Comparison of ENCODE assay signal across 16 cellular contexts in the genomic region with DNA sequence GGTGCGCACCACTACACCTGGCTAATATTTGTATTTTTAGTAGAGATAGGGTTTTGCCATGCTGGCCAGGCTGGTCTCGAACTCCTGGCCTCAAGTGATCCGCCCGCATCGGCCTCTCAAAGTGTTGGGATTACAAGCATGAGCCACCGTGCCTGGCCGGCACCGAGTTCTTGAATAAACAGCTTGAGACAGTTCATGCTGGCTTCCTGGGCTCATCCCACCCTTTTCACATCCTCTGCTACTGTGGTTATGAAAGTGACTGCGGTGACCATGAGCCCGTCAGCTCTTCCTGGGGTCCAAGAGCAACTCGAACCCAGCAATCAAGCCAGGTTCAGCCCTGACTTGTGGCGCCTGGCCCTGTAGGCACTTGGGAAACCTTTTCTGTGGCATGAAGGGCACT. TPM values are rescaled to one million over a fixed set of nuclear protein-coding genes. Genes with fewer than 3 reads are reported as not detected.
A peak's percentile ranks its signal among the peaks of the same experiment; 100 is the strongest.
DNase-seq lines count a peak whose midpoint lies in the region; ATAC-seq and TF ChIP-seq lines count a peak whose summit lies in the region.
"Had no signal": no experiment of that assay in that cellular context is flagged by ENCODE, and none has a peak within 500 bp of the region (broad histone marks: within the 10 kb centered on the region; RNA-seq: fewer than 3 reads in every experiment).

No MANE protein-coding gene starts in this region.

- H2BK20ac ChIP-seq in H9 (ENCODE audit: low read depth, low read length, poor library complexity, severe bottlenecking): no peak overlapping the region

- H3K4ac ChIP-seq in H9 (ENCODE audit: low read depth, low read length): no peak overlapping the region

- H3K79me2 ChIP-seq in H9 (ENCODE audit: insufficient read depth, low read length): no peaks in the 10 kb centered on the region

- H3K23me2 ChIP-seq in H9 (ENCODE audit: insufficient read length, low read depth, low read length, poor library complexity, severe bottlenecking): no peaks in the 10 kb centered on the region

- no peak overlapping the region for H3K27ac ChIP-seq in H9 (ENCODE audit: insufficient read length, low read depth, low read length)
- peak overlapping the region; percentile 64 to 65 for H3K27ac ChIP-seq in ascending aorta
- H3K27ac ChIP-seq: C4-2B, GM23248 had no signal

- no peak overlapping the region for H2BK5ac ChIP-seq in H9 (ENCODE audit: insufficient read length, low read length)

- WGBS in H9 (ENCODE audit: extremely low coverage, insufficient read length, low lambda C conversion rate): no CpG with 5 or more reads among the region's 12 CpGs

- H3K4me2 ChIP-seq in H9 (ENCODE audit: insufficient read depth, insufficient read length, low read length): no peak overlapping the region

- H3K4me1 ChIP-seq in H9 (ENCODE audit: insufficient read depth, low read length): no peaks in the 10 kb centered on the region; the same call in 1 of the 2 replicates
- H3K4me1 ChIP-seq in ascending aorta: peaks cover 0 to 3% of the 10 kb centered on the region in 2 donors
- H3K4me1 ChIP-seq: BE2C had no signal

- H3T11ph ChIP-seq in H9 (ENCODE audit: low read length): no peak overlapping the region

- DNase-seq in H9 (no peak), ascending aorta (ENCODE audit: low spot score in 2 of 2) (no peak), 8988T (no peak), NCI-H82 treated with DMSO at 0.1 percent for 48 hours (lab: John Stamatoyannopoulos, UW; ENCODE audit: unreplicated experiment) (no peak)
- DNase-seq in natural killer cell treated with Interleukin-12 subunit alpha and Interleukin-12 subunit beta and Interleukin-15 and Interleukin-18, amount 100 ng/mL, for 72 hours (ENCODE audit: low spot score): no peak
- DNase-seq in stimulated activated effector memory CD8-positive, alpha-beta T cell treated with anti-CD3 and anti-CD28 coated beads, Interleukin-12 subunit alpha, Interleukin-12 subunit beta, amount 100 ng/mL, for 72 hours (ENCODE audit: low spot score in 2 of 2): no peak
- no peak for DNase-seq in activated CD4-positive, alpha-beta T cell treated with anti-CD3 and anti-CD28 coated beads, Interleukin-2, amount 50 U/mL, for 1 hour
- no peak for DNase-seq in activated T-cell treated with anti-CD3 and anti-CD28 coated beads, Interleukin-2, amount 50 U/mL, for 4 hours
- DNase-seq: ACHN; BE2C; CD4-positive, alpha-beta memory T cell; DMS79; GM23248; H7 had no signal

- H2AFZ ChIP-seq in H9 (ENCODE audit: low read length): no peak overlapping the region
- H2AFZ ChIP-seq: GM23248 had no signal

- ATAC-seq in natural killer cell treated with Interleukin-12 subunit alpha and Interleukin-12 subunit beta and Interleukin-15 and Interleukin-18, amount 100 ng/mL, for 72 hours: peak in 1 of 2 donors; percentile 56
- ATAC-seq in stimulated activated effector memory CD8-positive, alpha-beta T cell treated with anti-CD3 and anti-CD28 coated beads, Interleukin-12 subunit alpha, Interleukin-12 subunit beta, amount 100 ng/mL, for 72 hours: no peak
- ATAC-seq in activated T-cell treated with anti-CD3 and anti-CD28 coated beads, Interleukin-2, amount 50 U/mL, for 4 hours: no peak
- ATAC-seq: GM12878 had no signal

- H3K56ac ChIP-seq in H9 (ENCODE audit: insufficient read length, low read depth, low read length): no peak overlapping the region

- no peak overlapping the region for H4K8ac ChIP-seq in H9 (replicated peaks; ENCODE audit: insufficient read length, low read depth, low read length)

- H3K18ac ChIP-seq in H9 (ENCODE audit: insufficient read length, low read depth, low read length): no peak overlapping the region

- H3K36me3 Mint-ChIP-seq in H9 (ENCODE audit: insufficient read depth in 1 of 3, low read depth in 3 of 3): no peaks in the 10 kb centered on the region
- H3K36me3 Mint-ChIP-seq in natural killer cell treated with Interleukin-12 subunit alpha and Interleukin-12 subunit beta and Interleukin-15 and Interleukin-18, amount 100 ng/mL, for 72 hours: no peaks in the 10 kb centered on the region
- no peaks in the 10 kb centered on the region for H3K36me3 Mint-ChIP-seq in stimulated activated effector memory CD8-positive, alpha-beta T cell treated with anti-CD3 and anti-CD28 coated beads, Interleukin-12 subunit alpha, Interleukin-12 subunit beta, amount 100 ng/mL, for 72 hours
- H3K36me3 Mint-ChIP-seq in activated T-cell treated with anti-CD3 and anti-CD28 coated beads, Interleukin-2, amount 50 U/mL, for 4 hours (ENCODE audit: insufficient read depth): no peaks in the 10 kb centered on the region
- H3K36me3 Mint-ChIP-seq: CD4-positive, alpha-beta memory T cell had no signal

- H3K9me3 Mint-ChIP-seq in H9: no peaks in the 10 kb centered on the region; a peak in 1 of 5 replicates
- no peaks in the 10 kb centered on the region for H3K9me3 Mint-ChIP-seq in natural killer cell treated with Interleukin-12 subunit alpha and Interleukin-12 subunit beta and Interleukin-15 and Interleukin-18, amount 100 ng/mL, for 72 hours
- no peaks in the 10 kb centered on the region for H3K9me3 Mint-ChIP-seq in stimulated activated effector memory CD8-positive, alpha-beta T cell treated with anti-CD3 and anti-CD28 coated beads, Interleukin-12 subunit alpha, Interleukin-12 subunit beta, amount 100 ng/mL, for 72 hours
- H3K9me3 Mint-ChIP-seq in activated T-cell treated with anti-CD3 and anti-CD28 coated beads, Interleukin-2, amount 50 U/mL, for 4 hours: no peaks in the 10 kb centered on the region
- H3K9me3 Mint-ChIP-seq: CD4-positive, alpha-beta memory T cell had no signal

- no peak overlapping the region for H3K4me3 Mint-ChIP-seq in H9
- H3K4me3 Mint-ChIP-seq in natural killer cell treated with Interleukin-12 subunit alpha and Interleukin-12 subunit beta and Interleukin-15 and Interleukin-18, amount 100 ng/mL, for 72 hours: peak overlapping the region; percentile 27
- no peak overlapping the region for H3K4me3 Mint-ChIP-seq in stimulated activated effector memory CD8-positive, alpha-beta T cell treated with anti-CD3 and anti-CD28 coated beads, Interleukin-12 subunit alpha, Interleukin-12 subunit beta, amount 100 ng/mL, for 72 hours
- no peak overlapping the region for H3K4me3 Mint-ChIP-seq in activated T-cell treated with anti-CD3 and anti-CD28 coated beads, Interleukin-2, amount 50 U/mL, for 4 hours
- H3K4me3 Mint-ChIP-seq: CD4-positive, alpha-beta memory T cell had no signal

- intact Hi-C loops in ascending aorta (cut with DNase I): loop anchor here (10.0 kb wide), 1 partner anchor 55 kb away; no protein-coding TSS in a partner anchor

- H3K9me3 ChIP-seq in H9 (ENCODE audit: control insufficient read depth, low read depth, low read length) (no peaks in the 10 kb centered on the region), ascending aorta (no peaks in the 10 kb centered on the region)
- H3K9me3 ChIP-seq: BE2C had no signal

- no peak overlapping the region for H2BK12ac ChIP-seq in H9 (ENCODE audit: insufficient read length, low read depth, low read length)

- H3K23ac ChIP-seq in H9 (ENCODE audit: insufficient read length, low read depth, low read length): no peak overlapping the region

- TF ChIP-seq CTCF in H9 (conservative IDR thresholded peaks at IDR 0.05): no peak
- TF ChIP-seq CTCF in ascending aorta (IDR thresholded peaks at IDR 0.05): no peak

- H3K14ac ChIP-seq in H9 (ENCODE audit: insufficient read depth, low read length): no peak overlapping the region

- no peaks in the 10 kb centered on the region for H3K79me1 ChIP-seq in H9 (ENCODE audit: insufficient read depth, low read depth, low read length, poor library complexity, severe bottlenecking)

- no peak overlapping the region for H4K91ac ChIP-seq in H9 (ENCODE audit: insufficient read length, low read depth, low read length)

- no peaks in the 10 kb centered on the region for H3K27me3 Mint-ChIP-seq in H9 (ENCODE audit: low read depth)
- H3K27me3 Mint-ChIP-seq in natural killer cell treated with Interleukin-12 subunit alpha and Interleukin-12 subunit beta and Interleukin-15 and Interleukin-18, amount 100 ng/mL, for 72 hours: no peaks in the 10 kb centered on the region
- no peaks in the 10 kb centered on the region for H3K27me3 Mint-ChIP-seq in activated T-cell treated with anti-CD3 and anti-CD28 coated beads, Interleukin-2, amount 50 U/mL, for 4 hours (ENCODE audit: low read depth)
- H3K27me3 Mint-ChIP-seq: CD4-positive, alpha-beta memory T cell had no signal

- peaks cover 5 to 13% of the 10 kb centered on the region in 2 experiments for H3K4me1 Mint-ChIP-seq in H9
- peaks cover 11% of the 10 kb centered on the region in 2 donors for H3K4me1 Mint-ChIP-seq in natural killer cell treated with Interleukin-12 subunit alpha and Interleukin-12 subunit beta and Interleukin-15 and Interleukin-18, amount 100 ng/mL, for 72 hours (ENCODE audit: low read depth in 2 of 2)
- no peaks in the 10 kb centered on the region for H3K4me1 Mint-ChIP-seq in stimulated activated effector memory CD8-positive, alpha-beta T cell treated with anti-CD3 and anti-CD28 coated beads, Interleukin-12 subunit alpha, Interleukin-12 subunit beta, amount 100 ng/mL, for 72 hours
- no peaks in the 10 kb centered on the region for H3K4me1 Mint-ChIP-seq in activated T-cell treated with anti-CD3 and anti-CD28 coated beads, Interleukin-2, amount 50 U/mL, for 4 hours (ENCODE audit: low read depth)
- H3K4me1 Mint-ChIP-seq: CD4-positive, alpha-beta memory T cell had no signal

- no peak overlapping the region for H3K4me3 ChIP-seq in ascending aorta
- H3K4me3 ChIP-seq: GM12878, GM23248 had no signal

- H3K27ac Mint-ChIP-seq in H9: peak overlapping the region in 2 of 3 experiments; percentile 35 to 55; a peak in 1 of 7 replicates
- H3K27ac Mint-ChIP-seq in natural killer cell treated with Interleukin-12 subunit alpha and Interleukin-12 subunit beta and Interleukin-15 and Interleukin-18, amount 100 ng/mL, for 72 hours: no peak overlapping the region
- H3K27ac Mint-ChIP-seq in stimulated activated effector memory CD8-positive, alpha-beta T cell treated with anti-CD3 and anti-CD28 coated beads, Interleukin-12 subunit alpha, Interleukin-12 subunit beta, amount 100 ng/mL, for 72 hours: peak overlapping the region; percentile 26

- H4K20me1 ChIP-seq in H9 (ENCODE audit: control insufficient read depth, insufficient read depth, insufficient read length): no peaks in the 10 kb centered on the region

- H3K36me3 ChIP-seq in ascending aorta: peaks cover 3 to 6% of the 10 kb centered on the region in 2 donors
- H3K36me3 ChIP-seq: BE2C had no signal

- H2AK5ac ChIP-seq in H9 (ENCODE audit: insufficient read length, low read length): no peak overlapping the region

- H2BK120ac ChIP-seq in H9 (ENCODE audit: low read depth, low read length, poor library complexity, severe bottlenecking): no peak overlapping the region

- H3K27me3 ChIP-seq in H9 (ENCODE audit: insufficient read depth, low read length): no peaks in the 10 kb centered on the region
- H3K27me3 ChIP-seq in ascending aorta: no peaks in the 10 kb centered on the region
- H3K27me3 ChIP-seq: BE2C had no signal

- H3K9ac ChIP-seq in H9 (ENCODE audit: extremely low read depth, insufficient read length, low read length): no peak overlapping the region
- H3K9ac ChIP-seq: GM23248 had no signal

- no peak overlapping the region for H4K5ac ChIP-seq in H9 (ENCODE audit: insufficient read length, low read depth, low read length)

- H2BK15ac ChIP-seq in H9 (ENCODE audit: low read depth, low read length): no peak overlapping the region

RNA-seq across cellular contexts. Expression of gene HIP1, which starts 38.7 kb away (rescaled TPM):
- total RNA-seq in H9 (2021) (82.7 and 87.5 TPM in 2 replicates), ascending aorta (47.5 TPM)
- 10 to 100 TPM; 13.5 to 22.0 TPM for total RNA-seq in natural killer cell treated with Interleukin-12 subunit alpha and Interleukin-12 subunit beta and Interleukin-15 and Interleukin-18, amount 100 ng/mL, for 72 hours
- 1 to 10 TPM in 2 of 3 donors, under 1 TPM in 1; 0.90 to 2.3 (median 1.3) TPM for total RNA-seq in activated T-cell treated with anti-CD3 and anti-CD28 coated beads, Interleukin-2, amount 50 U/mL, for 4 hours

Comparison
In these comparisons a context has a peak if more than half of its experiments do, and no peak if none do; other contexts are left out.
1. H3K27ac Mint-ChIP-seq: peak in H9 (2 of 3) and stimulated activated effector memory CD8-positive, alpha-beta T cell treated with anti-CD3 and anti-CD28 coated beads, Interleukin-12 subunit alpha, Interleukin-12 subunit beta, amount 100 ng/mL, for 72 hours (single experiment); none in natural killer cell treated with Interleukin-12 subunit alpha and Interleukin-12 subunit beta and Interleukin-15 and Interleukin-18, amount 100 ng/mL, for 72 hours (0 of 2).
2. RNA of gene HIP1, which starts 38.7 kb away (total RNA-seq): 82.7 to 87.5 TPM in H9, 47.5 TPM in ascending aorta (single experiment) and 13.5 to 22.0 TPM in natural killer cell treated with Interleukin-12 subunit alpha and Interleukin-12 subunit beta and Interleukin-15 and Interleukin-18, amount 100 ng/mL, for 72 hours; 0.90 to 2.3 TPM in activated T-cell treated with anti-CD3 and anti-CD28 coated beads, Interleukin-2, amount 50 U/mL, for 4 hours; every median in the first group is over 4 times any median in the second.